In the genomic region with DNA sequence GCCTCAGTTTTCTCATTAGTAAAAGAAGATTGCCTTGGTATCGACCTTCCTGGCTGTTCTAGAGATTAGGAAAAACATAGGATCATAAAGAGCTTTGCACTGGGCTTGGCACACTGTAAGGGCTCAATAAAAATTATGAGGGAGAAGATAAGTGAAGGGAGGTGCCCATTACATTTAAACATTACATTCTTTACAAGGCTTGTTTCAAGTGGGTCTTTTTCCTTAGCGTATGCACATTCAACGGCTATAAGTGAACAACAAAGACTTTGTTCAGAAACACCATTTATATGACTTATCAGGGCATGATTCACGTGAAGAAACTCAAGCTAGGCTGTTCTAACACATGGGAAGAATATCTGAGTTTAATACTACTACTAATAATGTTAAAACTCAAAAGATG, we compare ENCODE assay signal across 25 cellular contexts.
"Had no signal": no experiment of that assay in that cellular context is flagged by ENCODE, and none has a peak within 500 bp of the region (broad histone marks: within the 10 kb centered on the region; RNA-seq: fewer than 3 reads in every experiment).

No MANE protein-coding gene starts in this region.

- H3K27me3 ChIP-seq: breast epithelium, esophagus squamous epithelium, right atrium auricular region, tibial nerve had no signal

- H3K36me3 ChIP-seq: breast epithelium, esophagus squamous epithelium, neutrophil, right atrium auricular region, tibial nerve had no signal

- H3K9me3 ChIP-seq: breast epithelium, esophagus squamous epithelium, neutrophil, right atrium auricular region, tibial nerve had no signal

- H3K27ac ChIP-seq: breast epithelium, epithelial cell of prostate, esophagus squamous epithelium, neutrophil, right atrium auricular region, tibial nerve had no signal

- H3K4me3 ChIP-seq: breast epithelium, esophagus squamous epithelium, right atrium auricular region, tibial nerve had no signal

- DNase-seq: activated B cell treated with CpG ODN at 0.5 μM for 24 hours; activated CD4-positive, alpha-beta T cell treated with anti-CD3 and anti-CD28 coated beads, Interleukin-2, amount 50 U/mL, for 1 hour; activated CD8-positive, alpha-beta T cell treated with anti-CD3 and anti-CD28 coated beads for 36 hours; activated naive CD4-positive, alpha-beta T cell; activated T-cell treated with anti-CD3 and anti-CD28 coated beads, Interleukin-2, amount 50 U/mL, for 48 hours; central memory CD4-positive, alpha-beta T cell; dermis blood vessel endothelial cell; effector CD8-positive, alpha-beta T cell; esophagus squamous epithelium; hippocampal formation; left cardiac atrium; nephron progenitor cell; stimulated activated CD4-positive, alpha-beta T cell treated with anti-CD3 and anti-CD28 coated beads, Interleukin-15, amount 100 ng/mL, for 24 hours; stimulated activated CD4-positive, alpha-beta T cell treated with anti-CD3 and anti-CD28 coated beads, Interleukin-2, amount 100 ng/mL, for 24 hours; stimulated activated naive CD4-positive, alpha-beta T cell treated with Interleukin-2 at 50 U/mL for 16 hours; T-cell had no signal

- H3K4me1 ChIP-seq: breast epithelium, esophagus squamous epithelium, right atrium auricular region, tibial nerve had no signal

- ATAC-seq: activated CD8-positive, alpha-beta T cell treated with anti-CD3 and anti-CD28 coated beads for 36 hours; activated naive CD4-positive, alpha-beta T cell treated with anti-CD3 and anti-CD28 coated beads, Interleukin-2, amount 50 U/mL, for 72 hours; left cardiac atrium; T-cell had no signal

- FAIRE-seq: endometrium, frontal cortex, keratinocyte had no signal
